8 cellular contexts compared by ENCODE assay signal in genomic region chr13:42039457-42039945, GRCh38. TPM values are rescaled to one million over a fixed set of nuclear protein-coding genes. Genes with fewer than 3 reads are reported as not detected.
DNase-seq lines count a peak whose midpoint lies in the region; ATAC-seq and TF ChIP-seq lines count a peak whose summit lies in the region.

No MANE protein-coding gene starts in this region.

- H3K9me3 Mint-ChIP-seq in T-helper 1 cell treated with Interleukin-12 subunit alpha and Interleukin-12 subunit beta and Interleukin-4 antibody, amounts not matched to agents 30 μg/mL and 1 μg/mL, for 36 hours, result peaks cover 5% of the 10 kb centered on the region
- peaks cover 0 to 5% (median 2%) of the 10 kb centered on the region in 6 donors for H3K9me3 Mint-ChIP-seq in immature natural killer cell

- peaks cover 11% of the 10 kb centered on the region for H3K4me1 Mint-ChIP-seq in T-helper 1 cell treated with Interleukin-12 subunit alpha and Interleukin-12 subunit beta and Interleukin-4 antibody, amounts not matched to agents 30 μg/mL and 1 μg/mL, for 36 hours (ENCODE audit: low read depth)
- peaks cover 13 to 17% of the 10 kb centered on the region in 2 donors for H3K4me1 Mint-ChIP-seq in immature natural killer cell

- H3K27ac Mint-ChIP-seq in T-helper 1 cell treated with Interleukin-12 subunit alpha and Interleukin-12 subunit beta and Interleukin-4 antibody, amounts not matched to agents 30 μg/mL and 1 μg/mL, for 36 hours, result peak overlapping the region; percentile 78
- peak overlapping the region; percentile 18 to 85 (median 47) for H3K27ac Mint-ChIP-seq in immature natural killer cell

- peaks cover 14% of the 10 kb centered on the region for H3K4me1 ChIP-seq in stomach smooth muscle (ENCODE audit: control insufficient read depth, insufficient read depth, low read length)

- peak overlapping the region; percentile 84 for H3K9ac ChIP-seq in stomach smooth muscle (ENCODE audit: low read length in 2 of 2)

- H3K27me3 Mint-ChIP-seq in T-helper 1 cell treated with Interleukin-12 subunit alpha and Interleukin-12 subunit beta and Interleukin-4 antibody, amounts not matched to agents 30 μg/mL and 1 μg/mL, for 36 hours (ENCODE audit: low read depth), result peaks cover 48% of the 10 kb centered on the region
- H3K27me3 Mint-ChIP-seq in immature natural killer cell (ENCODE audit: low read depth in 3 of 3), result peaks cover 2 to 18% (median 14%) of the 10 kb centered on the region in 3 donors

- no peak for TF ChIP-seq POLR2A in GM18505 (IDR thresholded peaks at IDR 0.05; ENCODE audit: borderline replicate concordance, extremely low read depth, insufficient read depth, insufficient read length)

- no peaks in the 10 kb centered on the region for H3K36me3 ChIP-seq in stomach smooth muscle (ENCODE audit: control insufficient read depth in 2 of 2, insufficient read depth in 2 of 2, low read length in 2 of 2)

- H3K27me3 ChIP-seq in HL-60 (ENCODE audit: insufficient read depth, poor library complexity, severe bottlenecking), result no peaks in the 10 kb centered on the region
- no peaks in the 10 kb centered on the region for H3K27me3 ChIP-seq in stomach smooth muscle (ENCODE audit: control insufficient read depth in 1 of 2, insufficient read depth in 2 of 2, low read length in 2 of 2)

- no peak for TF ChIP-seq CTCF in HL-60 (IDR thresholded peaks at IDR 0.05; ENCODE audit: insufficient read depth, low read length)
- TF ChIP-seq CTCF in astrocyte of the cerebellum (IDR thresholded peaks at IDR 0.05; ENCODE audit: low read depth, low read length, missing control alignments), result no peak

- ATAC-seq in GM18505 (IDR thresholded peaks at IDR 0.05; ENCODE audit: unreplicated experiment), result no peak

- H3K4me3 ChIP-seq in HL-60 (replicated peaks; ENCODE audit: insufficient read depth, low read length) (peak overlapping the region; percentile 69), astrocyte of the cerebellum (ENCODE audit: low read depth, low read length) (peak overlapping the region; percentile 82), stomach smooth muscle (ENCODE audit: low read length in 2 of 2) (peak overlapping the region; percentile 82 to 86)

- H3K27ac ChIP-seq in HL-60 (replicated peaks), result no peak overlapping the region; the same call in 1 of the 2 replicates
- peak overlapping the region; percentile 95 for H3K27ac ChIP-seq in stomach smooth muscle (ENCODE audit: low read length)

- peak overlapping the region; percentile 86 for H3K4me3 Mint-ChIP-seq in T-helper 1 cell treated with Interleukin-12 subunit alpha and Interleukin-12 subunit beta and Interleukin-4 antibody, amounts not matched to agents 30 μg/mL and 1 μg/mL, for 36 hours
- H3K4me3 Mint-ChIP-seq in immature natural killer cell, result peak overlapping the region; percentile 80 to 93 (median 86)

- in situ Hi-C loops in astrocyte of the cerebellum (cut with HindIII; ENCODE audit: low sequenced_read_pairs), result no loop called here

- no peaks in the 10 kb centered on the region for H3K36me3 Mint-ChIP-seq in T-helper 1 cell treated with Interleukin-12 subunit alpha and Interleukin-12 subunit beta and Interleukin-4 antibody, amounts not matched to agents 30 μg/mL and 1 μg/mL, for 36 hours (ENCODE audit: low read depth)
- peaks cover 0 to 3% (median 3%) of the 10 kb centered on the region in 3 donors for H3K36me3 Mint-ChIP-seq in immature natural killer cell

- DNase-seq in T-helper 1 cell, result no peak
- no peak for DNase-seq in HL-60 (ENCODE audit: low read depth in 1 of 2, low spot score in 1 of 2)
- no peak for DNase-seq in astrocyte of the cerebellum (ENCODE audit: low read depth)
- peak in 2 of 3 donors; percentile 7 to 9 for DNase-seq in immature natural killer cell
- DNase-seq in HCEC 1CT, result no peak

- H3K9me3 ChIP-seq in stomach smooth muscle (ENCODE audit: control insufficient read depth in 2 of 2, low read length in 2 of 2), result no peaks in the 10 kb centered on the region

RNA-seq across cellular contexts. Expression of gene DGKH, which starts 8.9 kb away (rescaled TPM):
- 1 to 10 TPM in 1 of 3 donors, under 1 TPM in 1, not detected in 1; 0.03 to 1.1 TPM for polyA plus RNA-seq in immature natural killer cell

Comparison
In these comparisons a context has a peak if more than half of its experiments do, and no peak if none do; other contexts are left out.
1. DNase-seq: peak in immature natural killer cell (2 of 3); none in T-helper 1 cell (0 of 5), HL-60 (0 of 2), astrocyte of the cerebellum (single experiment) and HCEC 1CT (single experiment).
2. Peak in every context shown above with its lines, with median percentiles within 50 percentile points of each other: H3K4me3 ChIP-seq.